1 cellular context compared by ENCODE assay signal in the genomic region with DNA sequence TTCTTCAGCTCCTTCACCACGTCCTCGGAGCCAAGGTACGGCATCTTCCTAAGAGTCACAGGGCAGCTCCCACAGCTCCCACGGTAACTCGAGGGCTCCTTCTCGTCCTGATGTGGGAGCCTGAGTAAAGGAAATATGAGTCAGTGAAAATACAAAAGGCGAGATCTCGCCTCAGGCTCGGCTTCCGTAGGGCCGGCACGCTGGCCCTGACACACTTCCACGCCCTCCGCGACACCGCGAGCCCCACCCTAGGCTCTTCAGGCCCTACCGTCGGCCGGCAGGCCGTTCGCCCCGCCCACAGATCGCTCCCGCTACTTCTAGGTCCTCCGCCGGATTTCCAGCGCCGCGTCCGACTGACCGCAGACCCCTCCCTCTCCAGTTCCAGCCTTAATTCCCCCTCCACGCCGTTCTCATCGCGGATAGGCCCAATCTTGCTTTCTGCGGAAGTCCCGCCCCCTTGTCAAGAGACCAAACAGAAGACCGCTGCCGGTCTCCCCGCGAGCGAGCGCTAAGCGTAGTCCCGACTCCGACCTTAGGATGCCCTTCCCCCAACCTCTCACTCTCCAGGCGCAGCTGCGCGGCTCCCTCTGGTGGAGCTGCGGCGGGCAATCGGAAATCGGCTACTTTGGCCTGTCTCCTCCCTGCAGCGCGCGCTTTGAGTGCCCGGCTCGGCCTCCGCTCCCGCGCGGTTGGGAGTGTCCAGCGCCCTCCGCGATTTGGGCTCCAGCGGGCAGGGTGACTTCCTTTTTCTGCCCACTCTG.
TF ChIP-seq lines count a peak whose summit lies in the region.

A gene (minus strand): TSS at position 126 of the 761 bp plus-strand sequence. CDS start 82 bp downstream, at position 44.
A gene (plus strand): TSS at position 653 of the 761 bp plus-strand sequence. CDS start 261 bp downstream, outside the sequence.

TF ChIP-seq in HepG2, 621 proteins besides CTCF, POLR2A, EP300 and RAD21 (continued from another document and continues in another):
- TF ChIP-seq, protein P1, sequence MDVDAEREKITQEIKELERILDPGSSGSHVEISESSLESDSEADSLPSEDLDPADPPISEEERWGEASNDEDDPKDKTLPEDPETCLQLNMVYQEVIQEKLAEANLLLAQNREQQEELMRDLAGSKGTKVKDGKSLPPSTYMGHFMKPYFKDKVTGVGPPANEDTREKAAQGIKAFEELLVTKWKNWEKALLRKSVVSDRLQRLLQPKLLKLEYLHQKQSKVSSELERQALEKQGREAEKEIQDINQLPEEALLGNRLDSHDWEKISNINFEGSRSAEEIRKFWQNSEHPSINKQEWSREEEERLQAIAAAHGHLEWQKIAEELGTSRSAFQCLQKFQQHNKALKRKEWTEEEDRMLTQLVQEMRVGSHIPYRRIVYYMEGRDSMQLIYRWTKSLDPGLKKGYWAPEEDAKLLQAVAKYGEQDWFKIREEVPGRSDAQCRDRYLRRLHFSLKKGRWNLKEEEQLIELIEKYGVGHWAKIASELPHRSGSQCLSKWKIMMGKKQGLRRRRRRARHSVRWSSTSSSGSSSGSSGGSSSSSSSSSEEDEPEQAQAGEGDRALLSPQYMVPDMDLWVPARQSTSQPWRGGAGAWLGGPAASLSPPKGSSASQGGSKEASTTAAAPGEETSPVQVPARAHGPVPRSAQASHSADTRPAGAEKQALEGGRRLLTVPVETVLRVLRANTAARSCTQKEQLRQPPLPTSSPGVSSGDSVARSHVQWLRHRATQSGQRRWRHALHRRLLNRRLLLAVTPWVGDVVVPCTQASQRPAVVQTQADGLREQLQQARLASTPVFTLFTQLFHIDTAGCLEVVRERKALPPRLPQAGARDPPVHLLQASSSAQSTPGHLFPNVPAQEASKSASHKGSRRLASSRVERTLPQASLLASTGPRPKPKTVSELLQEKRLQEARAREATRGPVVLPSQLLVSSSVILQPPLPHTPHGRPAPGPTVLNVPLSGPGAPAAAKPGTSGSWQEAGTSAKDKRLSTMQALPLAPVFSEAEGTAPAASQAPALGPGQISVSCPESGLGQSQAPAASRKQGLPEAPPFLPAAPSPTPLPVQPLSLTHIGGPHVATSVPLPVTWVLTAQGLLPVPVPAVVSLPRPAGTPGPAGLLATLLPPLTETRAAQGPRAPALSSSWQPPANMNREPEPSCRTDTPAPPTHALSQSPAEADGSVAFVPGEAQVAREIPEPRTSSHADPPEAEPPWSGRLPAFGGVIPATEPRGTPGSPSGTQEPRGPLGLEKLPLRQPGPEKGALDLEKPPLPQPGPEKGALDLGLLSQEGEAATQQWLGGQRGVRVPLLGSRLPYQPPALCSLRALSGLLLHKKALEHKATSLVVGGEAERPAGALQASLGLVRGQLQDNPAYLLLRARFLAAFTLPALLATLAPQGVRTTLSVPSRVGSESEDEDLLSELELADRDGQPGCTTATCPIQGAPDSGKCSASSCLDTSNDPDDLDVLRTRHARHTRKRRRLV (CRISPR knock-in tag; IDR thresholded peaks at IDR 0.05), result peak; percentile 79; the same call in 1 of the 2 replicates
- TF ChIP-seq SP4 (CRISPR knock-in tag; IDR thresholded peaks at IDR 0.05), result peak; percentile 84
- TF ChIP-seq ZNF589 (CRISPR knock-in tag; conservative IDR thresholded peaks at IDR 0.05), result peak; percentile 90
- peak; percentile 88; the same call in 1 of the 2 replicates for TF ChIP-seq MTF2 (CRISPR knock-in tag; IDR thresholded peaks at IDR 0.05; ENCODE audit: borderline replicate concordance)
- TF ChIP-seq ZNF3 (CRISPR knock-in tag; IDR thresholded peaks at IDR 0.05), result no peak
- TF ChIP-seq TP53 (CRISPR knock-in tag; conservative IDR thresholded peaks at IDR 0.05), result no peak
- peak; percentile 51; the same call in 1 of the 2 replicates for TF ChIP-seq ZNF703 (CRISPR knock-in tag; IDR thresholded peaks at IDR 0.05; ENCODE audit: borderline replicate concordance)
- TF ChIP-seq, protein P2, sequence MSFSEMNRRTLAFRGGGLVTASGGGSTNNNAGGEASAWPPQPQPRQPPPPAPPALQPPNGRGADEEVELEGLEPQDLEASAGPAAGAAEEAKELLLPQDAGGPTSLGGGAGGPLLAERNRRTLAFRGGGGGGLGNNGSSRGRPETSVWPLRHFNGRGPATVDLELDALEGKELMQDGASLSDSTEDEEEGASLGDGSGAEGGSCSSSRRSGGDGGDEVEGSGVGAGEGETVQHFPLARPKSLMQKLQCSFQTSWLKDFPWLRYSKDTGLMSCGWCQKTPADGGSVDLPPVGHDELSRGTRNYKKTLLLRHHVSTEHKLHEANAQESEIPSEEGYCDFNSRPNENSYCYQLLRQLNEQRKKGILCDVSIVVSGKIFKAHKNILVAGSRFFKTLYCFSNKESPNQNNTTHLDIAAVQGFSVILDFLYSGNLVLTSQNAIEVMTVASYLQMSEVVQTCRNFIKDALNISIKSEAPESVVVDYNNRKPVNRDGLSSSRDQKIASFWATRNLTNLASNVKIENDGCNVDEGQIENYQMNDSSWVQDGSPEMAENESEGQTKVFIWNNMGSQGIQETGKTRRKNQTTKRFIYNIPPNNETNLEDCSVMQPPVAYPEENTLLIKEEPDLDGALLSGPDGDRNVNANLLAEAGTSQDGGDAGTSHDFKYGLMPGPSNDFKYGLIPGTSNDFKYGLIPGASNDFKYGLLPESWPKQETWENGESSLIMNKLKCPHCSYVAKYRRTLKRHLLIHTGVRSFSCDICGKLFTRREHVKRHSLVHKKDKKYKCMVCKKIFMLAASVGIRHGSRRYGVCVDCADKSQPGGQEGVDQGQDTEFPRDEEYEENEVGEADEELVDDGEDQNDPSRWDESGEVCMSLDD (CRISPR knock-in tag; IDR thresholded peaks at IDR 0.05; ENCODE audit: borderline replicate concordance), result no peak
- peak; percentile 82 for TF ChIP-seq NFYC (CRISPR knock-in tag; IDR thresholded peaks at IDR 0.05)
- peak; percentile 39; the same call in 1 of the 2 replicates for TF ChIP-seq ZNF777 (CRISPR knock-in tag; IDR thresholded peaks at IDR 0.05)
- TF ChIP-seq, protein P3, sequence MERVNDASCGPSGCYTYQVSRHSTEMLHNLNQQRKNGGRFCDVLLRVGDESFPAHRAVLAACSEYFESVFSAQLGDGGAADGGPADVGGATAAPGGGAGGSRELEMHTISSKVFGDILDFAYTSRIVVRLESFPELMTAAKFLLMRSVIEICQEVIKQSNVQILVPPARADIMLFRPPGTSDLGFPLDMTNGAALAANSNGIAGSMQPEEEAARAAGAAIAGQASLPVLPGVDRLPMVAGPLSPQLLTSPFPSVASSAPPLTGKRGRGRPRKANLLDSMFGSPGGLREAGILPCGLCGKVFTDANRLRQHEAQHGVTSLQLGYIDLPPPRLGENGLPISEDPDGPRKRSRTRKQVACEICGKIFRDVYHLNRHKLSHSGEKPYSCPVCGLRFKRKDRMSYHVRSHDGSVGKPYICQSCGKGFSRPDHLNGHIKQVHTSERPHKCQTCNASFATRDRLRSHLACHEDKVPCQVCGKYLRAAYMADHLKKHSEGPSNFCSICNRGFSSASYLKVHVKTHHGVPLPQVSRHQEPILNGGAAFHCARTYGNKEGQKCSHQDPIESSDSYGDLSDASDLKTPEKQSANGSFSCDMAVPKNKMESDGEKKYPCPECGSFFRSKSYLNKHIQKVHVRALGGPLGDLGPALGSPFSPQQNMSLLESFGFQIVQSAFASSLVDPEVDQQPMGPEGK (CRISPR knock-in tag; IDR thresholded peaks at IDR 0.05), result peak; percentile 74
- 0 out of 2 replicates have a peak, but pooled peaks have one; percentile 33 for TF ChIP-seq ZNF790 (CRISPR knock-in tag; IDR thresholded peaks at IDR 0.05; ENCODE audit: borderline replicate concordance)
- peak; percentile 89 for TF ChIP-seq KAT7 (CRISPR knock-in tag; IDR thresholded peaks at IDR 0.05; ENCODE audit: borderline replicate concordance)
- peak; percentile 74 for TF ChIP-seq FOXA3 (CRISPR knock-in tag; IDR thresholded peaks at IDR 0.05)
- peak; percentile 98 for TF ChIP-seq KMT2B (CRISPR knock-in tag; IDR thresholded peaks at IDR 0.05)
- TF ChIP-seq, protein P4, sequence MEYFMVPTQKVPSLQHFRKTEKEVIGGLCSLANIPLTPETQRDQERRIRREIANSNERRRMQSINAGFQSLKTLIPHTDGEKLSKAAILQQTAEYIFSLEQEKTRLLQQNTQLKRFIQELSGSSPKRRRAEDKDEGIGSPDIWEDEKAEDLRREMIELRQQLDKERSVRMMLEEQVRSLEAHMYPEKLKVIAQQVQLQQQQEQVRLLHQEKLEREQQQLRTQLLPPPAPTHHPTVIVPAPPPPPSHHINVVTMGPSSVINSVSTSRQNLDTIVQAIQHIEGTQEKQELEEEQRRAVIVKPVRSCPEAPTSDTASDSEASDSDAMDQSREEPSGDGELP (IDR thresholded peaks at IDR 0.05; ENCODE audit: borderline replicate concordance, low read depth), result no peak; the same call in 1 of the 2 replicates
- TF ChIP-seq ZSCAN9 (CRISPR knock-in tag; IDR thresholded peaks at IDR 0.05; ENCODE audit: borderline replicate concordance), result no peak; the same call in 1 of the 2 replicates
- peak; percentile 86; the same call in 1 of the 2 replicates for TF ChIP-seq ZNF749 (CRISPR knock-in tag; IDR thresholded peaks at IDR 0.05; ENCODE audit: borderline replicate concordance)
- TF ChIP-seq, protein P5, sequence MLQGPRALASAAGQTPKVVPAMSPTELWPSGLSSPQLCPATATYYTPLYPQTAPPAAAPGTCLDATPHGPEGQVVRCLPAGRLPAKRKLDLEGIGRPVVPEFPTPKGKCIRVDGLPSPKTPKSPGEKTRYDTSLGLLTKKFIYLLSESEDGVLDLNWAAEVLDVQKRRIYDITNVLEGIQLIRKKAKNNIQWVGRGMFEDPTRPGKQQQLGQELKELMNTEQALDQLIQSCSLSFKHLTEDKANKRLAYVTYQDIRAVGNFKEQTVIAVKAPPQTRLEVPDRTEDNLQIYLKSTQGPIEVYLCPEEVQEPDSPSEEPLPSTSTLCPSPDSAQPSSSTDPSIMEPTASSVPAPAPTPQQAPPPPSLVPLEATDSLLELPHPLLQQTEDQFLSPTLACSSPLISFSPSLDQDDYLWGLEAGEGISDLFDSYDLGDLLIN (CRISPR knock-in tag; IDR thresholded peaks at IDR 0.05; ENCODE audit: borderline replicate concordance), result peak; percentile 96; the same call in 1 of the 2 replicates
- peak; percentile 66; the same call in 1 of the 2 replicates for TF ChIP-seq CREB1 (IDR thresholded peaks at IDR 0.05)
- peak; percentile 83 for TF ChIP-seq CREB1 (CRISPR knock-in tag; IDR thresholded peaks at IDR 0.05)
- TF ChIP-seq CCDC6 (CRISPR knock-in tag; IDR thresholded peaks at IDR 0.05), result peak; percentile 62
- TF ChIP-seq SYNCRIP (IDR thresholded peaks at IDR 0.05; ENCODE audit: insufficient read depth, low read depth, low read length), result no peak
- no peak for TF ChIP-seq ZNF30 (CRISPR knock-in tag; IDR thresholded peaks at IDR 0.05)
- no peak for TF ChIP-seq ZNF12 (CRISPR knock-in tag; IDR thresholded peaks at IDR 0.05)
- TF ChIP-seq, protein P6, sequence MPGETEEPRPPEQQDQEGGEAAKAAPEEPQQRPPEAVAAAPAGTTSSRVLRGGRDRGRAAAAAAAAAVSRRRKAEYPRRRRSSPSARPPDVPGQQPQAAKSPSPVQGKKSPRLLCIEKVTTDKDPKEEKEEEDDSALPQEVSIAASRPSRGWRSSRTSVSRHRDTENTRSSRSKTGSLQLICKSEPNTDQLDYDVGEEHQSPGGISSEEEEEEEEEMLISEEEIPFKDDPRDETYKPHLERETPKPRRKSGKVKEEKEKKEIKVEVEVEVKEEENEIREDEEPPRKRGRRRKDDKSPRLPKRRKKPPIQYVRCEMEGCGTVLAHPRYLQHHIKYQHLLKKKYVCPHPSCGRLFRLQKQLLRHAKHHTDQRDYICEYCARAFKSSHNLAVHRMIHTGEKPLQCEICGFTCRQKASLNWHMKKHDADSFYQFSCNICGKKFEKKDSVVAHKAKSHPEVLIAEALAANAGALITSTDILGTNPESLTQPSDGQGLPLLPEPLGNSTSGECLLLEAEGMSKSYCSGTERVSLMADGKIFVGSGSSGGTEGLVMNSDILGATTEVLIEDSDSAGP (CRISPR knock-in tag; IDR thresholded peaks at IDR 0.05; ENCODE audit: borderline replicate concordance), result peak; percentile 96
- TF ChIP-seq, protein P7, sequence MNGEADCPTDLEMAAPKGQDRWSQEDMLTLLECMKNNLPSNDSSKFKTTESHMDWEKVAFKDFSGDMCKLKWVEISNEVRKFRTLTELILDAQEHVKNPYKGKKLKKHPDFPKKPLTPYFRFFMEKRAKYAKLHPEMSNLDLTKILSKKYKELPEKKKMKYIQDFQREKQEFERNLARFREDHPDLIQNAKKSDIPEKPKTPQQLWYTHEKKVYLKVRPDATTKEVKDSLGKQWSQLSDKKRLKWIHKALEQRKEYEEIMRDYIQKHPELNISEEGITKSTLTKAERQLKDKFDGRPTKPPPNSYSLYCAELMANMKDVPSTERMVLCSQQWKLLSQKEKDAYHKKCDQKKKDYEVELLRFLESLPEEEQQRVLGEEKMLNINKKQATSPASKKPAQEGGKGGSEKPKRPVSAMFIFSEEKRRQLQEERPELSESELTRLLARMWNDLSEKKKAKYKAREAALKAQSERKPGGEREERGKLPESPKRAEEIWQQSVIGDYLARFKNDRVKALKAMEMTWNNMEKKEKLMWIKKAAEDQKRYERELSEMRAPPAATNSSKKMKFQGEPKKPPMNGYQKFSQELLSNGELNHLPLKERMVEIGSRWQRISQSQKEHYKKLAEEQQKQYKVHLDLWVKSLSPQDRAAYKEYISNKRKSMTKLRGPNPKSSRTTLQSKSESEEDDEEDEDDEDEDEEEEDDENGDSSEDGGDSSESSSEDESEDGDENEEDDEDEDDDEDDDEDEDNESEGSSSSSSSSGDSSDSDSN (CRISPR knock-in tag; IDR thresholded peaks at IDR 0.05), result peak; percentile 80
- TF ChIP-seq, protein P8, sequence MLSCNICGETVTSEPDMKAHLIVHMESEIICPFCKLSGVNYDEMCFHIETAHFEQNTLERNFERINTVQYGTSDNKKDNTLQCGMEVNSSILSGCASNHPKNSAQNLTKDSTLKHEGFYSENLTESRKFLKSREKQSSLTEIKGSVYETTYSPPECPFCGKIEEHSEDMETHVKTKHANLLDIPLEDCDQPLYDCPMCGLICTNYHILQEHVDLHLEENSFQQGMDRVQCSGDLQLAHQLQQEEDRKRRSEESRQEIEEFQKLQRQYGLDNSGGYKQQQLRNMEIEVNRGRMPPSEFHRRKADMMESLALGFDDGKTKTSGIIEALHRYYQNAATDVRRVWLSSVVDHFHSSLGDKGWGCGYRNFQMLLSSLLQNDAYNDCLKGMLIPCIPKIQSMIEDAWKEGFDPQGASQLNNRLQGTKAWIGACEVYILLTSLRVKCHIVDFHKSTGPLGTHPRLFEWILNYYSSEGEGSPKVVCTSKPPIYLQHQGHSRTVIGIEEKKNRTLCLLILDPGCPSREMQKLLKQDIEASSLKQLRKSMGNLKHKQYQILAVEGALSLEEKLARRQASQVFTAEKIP (CRISPR knock-in tag; IDR thresholded peaks at IDR 0.05; ENCODE audit: borderline replicate concordance), result no peak
- no peak for TF ChIP-seq HMGA1 (CRISPR knock-in tag; conservative IDR thresholded peaks at IDR 0.05)
- TF ChIP-seq ZNF337 (CRISPR knock-in tag; IDR thresholded peaks at IDR 0.05; ENCODE audit: borderline replicate concordance, low read depth), result peak; percentile 88; the same call in 1 of the 2 replicates
- 0 out of 2 replicates have a peak, but pooled peaks have one; percentile 29 for TF ChIP-seq ZNF816 (CRISPR knock-in tag; IDR thresholded peaks at IDR 0.05; ENCODE audit: borderline replicate concordance)
- TF ChIP-seq NFE2L2 (IDR thresholded peaks at IDR 0.05; ENCODE audit: low read length), result no peak
- TF ChIP-seq SIX4 (CRISPR knock-in tag; IDR thresholded peaks at IDR 0.05), result peak; percentile 48; the same call in 1 of the 2 replicates
- TF ChIP-seq ASH2L (IDR thresholded peaks at IDR 0.05; ENCODE audit: insufficient read length, low read depth, low read length), result peak; percentile 57
- TF ChIP-seq FOXC1 (CRISPR knock-in tag; IDR thresholded peaks at IDR 0.05; ENCODE audit: borderline replicate concordance), result peak; percentile 90; the same call in 1 of the 2 replicates
- TF ChIP-seq SOX13 (IDR thresholded peaks at IDR 0.05), result no peak
- TF ChIP-seq SOX13 (CRISPR knock-in tag; conservative IDR thresholded peaks at IDR 0.05 in 1 of 2, IDR thresholded peaks at IDR 0.05 in 1 of 2), result peak in 1 of 2 experiments; percentile 68; a peak in 2 of 4 replicates
